Comparison of ENCODE assay signal across 9 cellular contexts in the genomic region with DNA sequence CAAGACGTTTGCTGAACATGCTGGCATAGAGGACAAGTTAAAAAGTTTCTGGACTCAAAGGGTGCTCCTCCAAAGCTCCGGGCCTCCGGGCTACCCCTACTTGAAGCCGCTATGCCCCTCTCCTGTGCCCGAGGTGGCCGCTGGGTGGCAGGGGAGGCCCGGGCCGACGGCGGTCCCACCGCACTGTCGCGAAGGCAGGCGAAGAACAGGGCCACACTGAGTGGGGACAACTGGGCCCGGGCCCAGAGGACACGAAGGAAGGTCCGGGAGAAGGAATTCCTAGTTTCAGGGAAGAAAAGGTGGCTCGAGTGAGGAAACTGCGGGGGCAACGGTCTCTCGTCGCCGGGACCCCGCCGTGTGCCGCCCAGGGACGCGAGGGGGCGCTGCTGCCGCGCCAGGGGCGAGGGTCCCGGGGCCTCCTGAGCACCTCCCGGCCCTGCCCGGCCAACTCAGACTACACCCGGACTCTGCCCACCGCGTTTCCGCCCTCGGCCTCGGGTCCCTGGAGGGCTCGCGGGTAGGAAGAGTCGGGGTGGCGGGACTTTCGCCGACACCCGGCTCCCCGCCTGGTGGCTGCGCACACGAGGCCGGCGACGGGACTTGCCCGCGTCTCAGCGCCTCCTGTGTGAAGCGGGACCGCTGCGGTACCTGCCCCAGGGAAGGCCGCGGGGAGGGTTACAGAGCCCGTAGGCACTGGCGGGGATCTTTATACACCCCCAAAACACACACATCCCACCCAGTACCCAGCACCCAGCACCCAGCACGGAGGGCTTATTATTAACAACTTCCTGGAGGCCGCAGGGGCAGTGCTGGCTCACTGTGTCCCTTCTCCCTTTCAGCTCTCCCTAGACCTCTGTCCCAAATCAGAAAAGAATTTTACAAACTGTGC. TPM values are rescaled to one million over a fixed set of nuclear protein-coding genes. Genes with fewer than 3 reads are reported as not detected.
A peak's percentile ranks its signal among the peaks of the same experiment; 100 is the strongest.
DNase-seq lines count a peak whose midpoint lies in the region; ATAC-seq and TF ChIP-seq lines count a peak whose summit lies in the region.
"Had no signal": no experiment of that assay in that cellular context is flagged by ENCODE, and none has a peak within 500 bp of the region (broad histone marks: within the 10 kb centered on the region; RNA-seq: fewer than 3 reads in every experiment).

No MANE protein-coding gene starts in this region.

- H3K9me3 Mint-ChIP-seq in CD14-positive monocyte, result peaks cover 0 to 4% (median 0%) of the 10 kb centered on the region in 7 donors

- H3K36me3 ChIP-seq in SU-DHL-6 (ENCODE audit: low read length) (no peaks in the 10 kb centered on the region), prostate gland (no peaks in the 10 kb centered on the region), upper lobe of right lung (no peaks in the 10 kb centered on the region)

- H3K4me2 ChIP-seq in SU-DHL-6 (ENCODE audit: low read depth, low read length, poor library complexity, severe bottlenecking), result peak overlapping the region; percentile 80

- H3K79me2 ChIP-seq in SU-DHL-6 (ENCODE audit: insufficient read depth, low read length), result no peaks in the 10 kb centered on the region

- WGBS in adipose tissue, 3 donors, result 2 to 4% (median 2%) methylated on average over 45 to 66 of the region's 66 CpGs
- WGBS in prostate gland, result 8% methylated on average over 65 of the region's 66 CpGs

- H4K20me1 ChIP-seq in SU-DHL-6 (ENCODE audit: low read depth, low read length), result no peaks in the 10 kb centered on the region

- H3K27ac Mint-ChIP-seq in CD14-positive monocyte, result peak overlapping the region in 6 of 7 donors; percentile 76 to 94 (median 91)

- no peaks in the 10 kb centered on the region for H3F3A ChIP-seq in SU-DHL-6 (ENCODE audit: insufficient read depth)

- H3K4me1 ChIP-seq in prostate gland (replicated peaks), result no peaks in the 10 kb centered on the region
- H3K4me1 ChIP-seq in upper lobe of right lung, result peaks cover 3% of the 10 kb centered on the region

- peak; percentile 100 for TF ChIP-seq CTCF in CD14-positive monocyte (IDR thresholded peaks at IDR 0.05)
- peak; percentile 100 for TF ChIP-seq CTCF in SU-DHL-6 (IDR thresholded peaks at IDR 0.05; ENCODE audit: insufficient read depth, low read length, poor library complexity, severe bottlenecking)
- TF ChIP-seq CTCF in prostate gland (IDR thresholded peaks at IDR 0.05), result peak; percentile 51 to 90 (median 70)
- TF ChIP-seq CTCF in upper lobe of right lung (IDR thresholded peaks at IDR 0.05), result peak; percentile 95

- H3K36me3 Mint-ChIP-seq in CD14-positive monocyte, result no peaks in the 10 kb centered on the region

- H3K27me3 Mint-ChIP-seq in CD14-positive monocyte (ENCODE audit: low read depth in 3 of 3), result peaks cover 0 to 3% (median 0%) of the 10 kb centered on the region in 3 donors

- TF ChIP-seq POLR2A in prostate gland (IDR thresholded peaks at IDR 0.05), result no peak

- H3K4me3 ChIP-seq in SU-DHL-6 (ENCODE audit: insufficient read depth, low read length, poor library complexity, severe bottlenecking) (peak overlapping the region; percentile 59), prostate gland (peak overlapping the region; percentile 30), upper lobe of right lung (peak overlapping the region; percentile 60)

- H3K4me1 Mint-ChIP-seq in CD14-positive monocyte, result peaks cover 18% of the 10 kb centered on the region

- peak overlapping the region; percentile 94 for H2AFZ ChIP-seq in SU-DHL-6 (ENCODE audit: low read depth, low read length, severe bottlenecking)

- peak overlapping the region; percentile 62 for H3K9ac ChIP-seq in SU-DHL-6 (ENCODE audit: low read length)

- peak overlapping the region; percentile 81 to 95 for H3K4me3 Mint-ChIP-seq in CD14-positive monocyte

- H3K9me3 ChIP-seq in SU-DHL-6 (ENCODE audit: insufficient read depth, low read length), result no peaks in the 10 kb centered on the region
- H3K9me3 ChIP-seq in prostate gland, result no peaks in the 10 kb centered on the region
- no peaks in the 10 kb centered on the region for H3K9me3 ChIP-seq in upper lobe of right lung

- H3K27me3 ChIP-seq in SU-DHL-6 (ENCODE audit: low read length) (no peaks in the 10 kb centered on the region), prostate gland (replicated peaks; ENCODE audit: insufficient read depth) (no peaks in the 10 kb centered on the region), upper lobe of right lung (no peaks in the 10 kb centered on the region)

- H3K9me2 ChIP-seq in SU-DHL-6 (replicated peaks; ENCODE audit: insufficient read depth, low read length), result no peaks in the 10 kb centered on the region

- ATAC-seq in GM19395 (IDR thresholded peaks at IDR 0.05; ENCODE audit: unreplicated experiment), result peak; percentile 93
- peak; percentile 77 for ATAC-seq in HG03565 (IDR thresholded peaks at IDR 0.05; ENCODE audit: unreplicated experiment)
- peak; percentile 98 for ATAC-seq in left ventricle myocardium superior
- peak; percentile 96 for ATAC-seq in upper lobe of right lung

- intact Hi-C loops in CD14-positive monocyte (cut with micrococcal nuclease) (loop anchor here in 1 of 2 donors (10.0 kb wide), 1 partner anchor 57 kb away; no protein-coding TSS in a partner anchor), left ventricle myocardium superior (cut with micrococcal nuclease) (no loop called here), prostate gland (cut with DNase I) (no loop called here), upper lobe of right lung (cut with DNase I) (no loop called here)

- peak; percentile 71 for DNase-seq in CD14-positive monocyte (ENCODE audit: low spot score)
- DNase-seq in left ventricle myocardium superior, result peak; percentile 82
- DNase-seq in prostate gland (ENCODE audit: low spot score), result peak; percentile 24
- DNase-seq in upper lobe of right lung, result peak; percentile 89

- no peak overlapping the region for H3K27ac ChIP-seq in SU-DHL-6 (ENCODE audit: low read depth, low read length)
- H3K27ac ChIP-seq in adipose tissue (ENCODE audit: low read depth, low read length), result peak overlapping the region; percentile 52
- no peak overlapping the region for H3K27ac ChIP-seq in prostate gland
- H3K27ac ChIP-seq in upper lobe of right lung, result peak overlapping the region; percentile 45

RNA-seq across cellular contexts. Expression of a gene that starts 0.8 kb away (rescaled TPM):
- polyA plus RNA-seq in CD14-positive monocyte, result not detected
- under 1 TPM in 2 of 3 donors, not detected in 1; 0.07 to 0.24 TPM for polyA plus RNA-seq in adipose tissue
- total RNA-seq in left ventricle myocardium superior, result not detected
- 1 to 10 TPM in 1 of 2 donors, not detected in 1; 5.9 TPM for total RNA-seq in prostate gland
- total RNA-seq in upper lobe of right lung, result not detected
- total RNA-seq: T-helper 1 cell treated with Interleukin-12 subunit alpha and Interleukin-12 subunit beta and Interleukin-4 antibody, amounts not matched to agents 30 ng/mL and 1 ng/mL, for 36 hours had no signal

RNA-seq across cellular contexts. Expression of a gene that starts 29.6 kb away (rescaled TPM):
- polyA plus RNA-seq in CD14-positive monocyte, result 10 to 100 TPM; 10.1 to 16.6 TPM
- 10 to 100 TPM in 2 of 3 donors, 1 to 10 TPM in 1; 6.3 to 20.9 (median 17.3) TPM for polyA plus RNA-seq in adipose tissue
- 26.2 TPM for total RNA-seq in left ventricle myocardium superior
- 10 to 100 TPM; 21.8 to 59.3 TPM for total RNA-seq in prostate gland
- total RNA-seq in upper lobe of right lung, result 72.4 TPM

Comparison
In these comparisons a context has a peak if more than half of its experiments do, and no peak if none do; other contexts are left out.
1. DNase-seq: peak in every context shown above with its lines; median percentile 89 in upper lobe of right lung; 82 in left ventricle myocardium superior; 71 in CD14-positive monocyte; 24 in prostate gland.
2. H3K27ac ChIP-seq: peak in adipose tissue (single experiment) and upper lobe of right lung (single experiment); none in SU-DHL-6 (single experiment) and prostate gland (0 of 2).
3. Peak in every context shown above with its lines, with median percentiles within 50 percentile points of each other: CTCF ChIP-seq, ATAC-seq and H3K4me3 ChIP-seq.